Comparison of ENCODE assay signal across 7 cellular contexts in genomic region chr19:9538183-9539058, GRCh38. TPM values are rescaled to one million over a fixed set of nuclear protein-coding genes. Genes with fewer than 3 reads are reported as not detected.
DNase-seq lines count a peak whose midpoint lies in the region; ATAC-seq and TF ChIP-seq lines count a peak whose summit lies in the region.

TSS of gene ZNF426 (minus strand) at chr19:9538645. CDS start at chr19:9536232, 2,413 bp downstream.

- no peaks in the 10 kb centered on the region for H3K4me1 ChIP-seq in mesendoderm (ENCODE audit: control insufficient read depth, low read depth, low read length)

- DNase-seq in NOMO-1 treated with dmso at 0.1 percent for 144 hours (lab: John Stamatoyannopoulos, UW; ENCODE audit: unreplicated experiment) (peak; percentile 80), mesendoderm (peak; percentile 96)
- DNase-seq in activated CD8-positive, alpha-beta memory T cell treated with anti-CD3 and anti-CD28 coated beads, Interleukin-2, amount 50 U/mL, for 24 hours (ENCODE audit: extremely low read depth), result peak; percentile 78
- peak; percentile 68 for DNase-seq in stimulated activated CD8-positive, alpha-beta memory T cell treated with anti-CD3 and anti-CD28 coated beads, Interleukin-12 subunit alpha, Interleukin-12 subunit beta, amount 100 ng/mL, for 24 hours (ENCODE audit: extremely low read depth)

- H3K4me3 ChIP-seq in mesendoderm (ENCODE audit: low read length), result peak within 1 kb of the TSS; percentile 97

- H3K56ac ChIP-seq in mesendoderm (ENCODE audit: low read length), result peak within 1 kb of the TSS; percentile 90

- peaks cover 3% of the 10 kb centered on the region for H3K79me1 ChIP-seq in mesendoderm (ENCODE audit: low read length)

- H3K18ac ChIP-seq in mesendoderm (ENCODE audit: low read length), result peak within 1 kb of the TSS; percentile 43

- no CpG with 5 or more reads among the region's 49 CpGs for WGBS in mesendoderm (ENCODE audit: extremely low coverage, insufficient coverage, low lambda C conversion rate)

- peak within 1 kb of the TSS; percentile 96 for H3K9ac ChIP-seq in mesendoderm (ENCODE audit: low read length)

- in situ Hi-C loops in endometrial microvascular endothelial cells (cut with HindIII; ENCODE audit: inconsistent ontology term, low pct_unique_long_range_greater_than_20kb, low sequenced_read_pairs), result no loop called here

- no peak within 1 kb of the TSS for H2BK5ac ChIP-seq in mesendoderm (ENCODE audit: low read length)

- peaks cover 10% of the 10 kb centered on the region for H3K36me3 ChIP-seq in mesendoderm (ENCODE audit: control insufficient read depth, insufficient read depth, low read length)

- H3K4ac ChIP-seq in mesendoderm (ENCODE audit: low read depth, low read length), result peak within 1 kb of the TSS; percentile 75

- no peak within 1 kb of the TSS for H2AK5ac ChIP-seq in mesendoderm (ENCODE audit: low read length)

- H3K79me2 ChIP-seq in mesendoderm (ENCODE audit: control insufficient read depth, insufficient read depth, low read length), result peaks cover 17% of the 10 kb centered on the region

- H4K5ac ChIP-seq in mesendoderm (ENCODE audit: low read length), result peak within 1 kb of the TSS; percentile 56

- peak; percentile 59 for ATAC-seq in HG03565 (IDR thresholded peaks at IDR 0.05; ENCODE audit: unreplicated experiment)

- H4K8ac ChIP-seq in mesendoderm (ENCODE audit: low read depth, low read length), result no peak within 1 kb of the TSS

- no peak within 1 kb of the TSS for H2BK15ac ChIP-seq in mesendoderm (replicated peaks; ENCODE audit: low read depth)

- peak within 1 kb of the TSS; percentile 26 for H3K27ac ChIP-seq in mesendoderm (ENCODE audit: low read depth, low read length)

- H2BK120ac ChIP-seq in mesendoderm (ENCODE audit: low read depth, low read length), result no peak within 1 kb of the TSS

- TF ChIP-seq POLR2A in GM18526 (IDR thresholded peaks at IDR 0.05; ENCODE audit: extremely low read depth, insufficient read length), result peak; percentile 61

- H3K4me2 ChIP-seq in mesendoderm (ENCODE audit: low read length), result peak within 1 kb of the TSS; percentile 75

- H3K27me3 ChIP-seq in mesendoderm (ENCODE audit: insufficient read depth, low read length, poor library complexity), result no peaks in the 10 kb centered on the region

- no peak within 1 kb of the TSS for H3K23ac ChIP-seq in mesendoderm (ENCODE audit: low read length)

RNA-seq across cellular contexts. Expression of gene ZNF426, which starts in this region (rescaled TPM):
- total RNA-seq in endometrial microvascular endothelial cells (ENCODE audit: inconsistent ontology term), result 10.8 TPM
- polyA plus RNA-seq in mesendoderm (2013, experiment 1 of 2), result 9.0 TPM
- polyA plus RNA-seq in mesendoderm (2013, experiment 2 of 2), result 9.3 TPM

Comparison
In these comparisons a context has a peak if more than half of its experiments do, and no peak if none do; other contexts are left out.
1. Peak in every context shown above with its lines: DNase-seq, ATAC-seq, H3K4me3 ChIP-seq and H3K27ac ChIP-seq.